ENCODE assay signal across 13 cellular contexts in genomic region chr3:197878427-197878826, GRCh38.
DNase-seq lines count a peak whose midpoint lies in the region; ATAC-seq lines count a peak whose summit lies in the region.
"Had no signal": no experiment of that assay in that cellular context is flagged by ENCODE, and none has a peak within 500 bp of the region (broad histone marks: within the 10 kb centered on the region; RNA-seq: fewer than 3 reads in every experiment).

No MANE protein-coding gene starts in this region.

- ATAC-seq in HG03442 (IDR thresholded peaks at IDR 0.05; ENCODE audit: unreplicated experiment) (peak; percentile 65), HG03432 (IDR thresholded peaks at IDR 0.05; ENCODE audit: unreplicated experiment) (no peak), GM18502 (IDR thresholded peaks at IDR 0.05; ENCODE audit: poor library complexity, unreplicated experiment) (no peak)
- ATAC-seq: left lobe of liver, Panc1 had no signal

- peak overlapping the region; percentile 49 to 72 (median 61); a peak in 20 of 22 replicates for H3K9ac ChIP-seq in BLaER1 treated with 17β-estradiol and CSF1 and Interleukin-3, amounts not matched to agents 10 nM and 100 nM

- peak; percentile 81 for DNase-seq in activated CD8-positive, alpha-beta memory T cell treated with anti-CD3 and anti-CD28 coated beads, Interleukin-2, amount 50 U/mL, for 48 hours
- peak; percentile 9 to 68 for DNase-seq in stimulated activated CD4-positive, alpha-beta T cell treated with anti-CD3 and anti-CD28 coated beads, Interleukin-12 subunit alpha, Interleukin-12 subunit beta, amount 100 ng/mL, for 24 hours (ENCODE audit: low read depth in 2 of 2)
- DNase-seq in DMS153 treated with DMSO at 0.1 percent for 48 hours (lab: John Stamatoyannopoulos, UW; ENCODE audit: unreplicated experiment) (no peak), NCI-H1436 (lab: John Stamatoyannopoulos, UW) (no peak)
- DNase-seq: COR-L47, erythroblast, right lobe of liver had no signal

- no peaks in the 10 kb centered on the region; a peak in 1 of 22 replicates for H4K20me1 ChIP-seq in BLaER1 treated with 17β-estradiol and CSF1 and Interleukin-3, amounts not matched to agents 10 nM and 100 nM

- H3K27ac ChIP-seq in BLaER1 treated with 17β-estradiol and CSF1 and Interleukin-3, amounts not matched to agents 10 nM and 100 nM: peak overlapping the region; percentile 22 to 81 (median 73); a peak in 21 of 22 replicates
- H3K27ac ChIP-seq: right lobe of liver had no signal

- H3K4me1 ChIP-seq in BLaER1 treated with 17β-estradiol and CSF1 and Interleukin-3, amounts not matched to agents 10 nM and 100 nM: peaks cover 53 to 61% (median 59%) of the 10 kb centered on the region in 10 experiments
- H3K4me1 ChIP-seq: right lobe of liver had no signal

- peaks cover 18 to 36% (median 30%) of the 10 kb centered on the region in 11 experiments for H3K36me3 ChIP-seq in BLaER1 treated with 17β-estradiol and CSF1 and Interleukin-3, amounts not matched to agents 10 nM and 100 nM

- H3K9me3 ChIP-seq in BLaER1 treated with 17β-estradiol and CSF1 and Interleukin-3, amounts not matched to agents 10 nM and 100 nM (replicated peaks in 1 of 11): peaks cover 0 to 3% (median 0%) of the 10 kb centered on the region in 11 experiments; a peak in 3 of 22 replicates
- H3K9me3 ChIP-seq: right lobe of liver had no signal

- H3K27me3 ChIP-seq in BLaER1 treated with 17β-estradiol and CSF1 and Interleukin-3, amounts not matched to agents 10 nM and 100 nM: no peaks in the 10 kb centered on the region
- H3K27me3 ChIP-seq: right lobe of liver had no signal

- peak overlapping the region; percentile 61 to 94 (median 88) for H3K4me2 ChIP-seq in BLaER1 treated with 17β-estradiol and CSF1 and Interleukin-3, amounts not matched to agents 10 nM and 100 nM

- H3K4me3 ChIP-seq in BLaER1 treated with 17β-estradiol and CSF1 and Interleukin-3, amounts not matched to agents 10 nM and 100 nM: peak overlapping the region in 9 of 10 experiments; percentile 3 to 54 (median 28); a peak in 14 of 20 replicates
- H3K4me3 ChIP-seq: right lobe of liver had no signal

Comparison
In these comparisons a context has a peak if more than half of its experiments do, and no peak if none do; other contexts are left out.
1. DNase-seq: peak in activated CD8-positive, alpha-beta memory T cell treated with anti-CD3 and anti-CD28 coated beads, Interleukin-2, amount 50 U/mL, for 48 hours (single experiment) and stimulated activated CD4-positive, alpha-beta T cell treated with anti-CD3 and anti-CD28 coated beads, Interleukin-12 subunit alpha, Interleukin-12 subunit beta, amount 100 ng/mL, for 24 hours (2 of 2); none in DMS153 treated with DMSO at 0.1 percent for 48 hours (single experiment) and NCI-H1436 (single experiment).